16 cellular contexts compared by ENCODE assay signal in the genomic region with DNA sequence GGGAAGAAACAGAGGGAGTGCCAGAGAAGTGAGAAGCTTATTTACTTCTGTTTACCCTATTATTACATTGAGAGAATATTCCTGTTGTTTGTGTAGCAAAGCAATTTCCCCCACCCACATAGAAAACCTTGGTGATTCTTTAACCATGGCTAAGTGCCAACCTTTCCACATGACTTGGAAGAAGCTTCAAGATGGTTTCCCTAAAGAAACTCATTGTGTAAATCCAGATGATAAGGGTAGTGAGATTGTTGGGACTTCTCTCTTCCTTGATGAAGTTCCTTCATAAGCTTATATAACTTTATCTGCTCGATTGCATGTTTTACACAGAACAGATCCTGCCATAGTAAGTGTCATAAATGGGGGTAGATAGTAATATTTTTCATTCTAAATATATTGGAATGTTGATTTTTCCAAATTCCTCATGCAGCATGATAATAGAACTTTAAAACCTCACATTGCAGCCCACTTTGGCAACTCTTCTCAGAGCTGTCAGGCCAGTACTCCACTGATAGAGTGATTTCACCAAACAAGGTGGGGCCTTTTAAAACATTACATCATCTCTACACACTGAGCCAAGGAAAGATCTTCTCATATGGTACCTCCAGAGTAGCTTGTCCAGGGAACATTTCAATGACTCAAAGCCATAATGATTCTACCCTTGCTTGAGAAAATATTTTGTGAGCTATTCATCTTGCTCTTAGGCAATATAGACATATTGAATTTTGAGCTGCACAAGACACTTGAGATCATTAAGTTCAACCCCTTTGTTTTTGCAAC. TPM values are rescaled to one million over a fixed set of nuclear protein-coding genes. Genes with fewer than 3 reads are reported as not detected.
DNase-seq lines count a peak whose midpoint lies in the region; ATAC-seq and TF ChIP-seq lines count a peak whose summit lies in the region.
"Had no signal": no experiment of that assay in that cellular context is flagged by ENCODE, and none has a peak within 500 bp of the region (broad histone marks: within the 10 kb centered on the region; RNA-seq: fewer than 3 reads in every experiment).

No MANE protein-coding gene starts in this region.

- DNase-seq in DMS 273 (lab: John Stamatoyannopoulos, UW; ENCODE audit: unreplicated experiment) (peak; percentile 6), DMS 273 treated with DMSO at 0.1 percent for 48 hours (lab: John Stamatoyannopoulos, UW) (no peak), fibroblast of the aortic adventitia (ENCODE audit: low read depth) (peak; percentile 84), GM10248 (ENCODE audit: extremely low spot score) (no peak), NK-92 (lab: John Stamatoyannopoulos, UW; ENCODE audit: unreplicated experiment) (no peak)
- DNase-seq: 8988T; activated B cell treated with CpG ODN at 0.5 μM for 24 hours; activated CD8-positive, alpha-beta memory T cell treated with anti-CD3 and anti-CD28 coated beads, Interleukin-2, amount 50 U/mL, for 4 hours; NCI-H1930; NK-92 treated with Interleukin-12 subunit alpha and Interleukin-12 subunit beta, amount 100 ng/mL, for 24 hours; spleen; transverse colon had no signal

- no peaks in the 10 kb centered on the region for H3K9me3 ChIP-seq in skeletal muscle satellite cell (replicated peaks; ENCODE audit: low read length)
- H3K9me3 ChIP-seq: spleen, transverse colon had no signal

- no peak for TF ChIP-seq CTCF in fibroblast of the aortic adventitia (IDR thresholded peaks at IDR 0.05; ENCODE audit: insufficient read depth, low read length)
- TF ChIP-seq CTCF in GM10248 (IDR thresholded peaks at IDR 0.05; ENCODE audit: control extremely low read depth, extremely low read depth, low read depth, missing control alignments): no peak

- POLR2A ChIA-PET in GM10248 (lab: Yijun Ruan, JAX): no interaction called here

- H3K9ac ChIP-seq in skeletal muscle satellite cell (ENCODE audit: low read depth, low read length): peak overlapping the region; percentile 24

- peak overlapping the region; percentile 45 for H3K4me2 ChIP-seq in skeletal muscle satellite cell (ENCODE audit: low read length)

- no peaks in the 10 kb centered on the region for H3K27me3 ChIP-seq in skeletal muscle satellite cell (ENCODE audit: control insufficient read depth, insufficient read depth, low read length)
- H3K27me3 ChIP-seq: spleen, transverse colon had no signal

- H3K4me1 ChIP-seq in skeletal muscle satellite cell (ENCODE audit: control insufficient read depth, insufficient read depth, low read length): peaks cover 12% of the 10 kb centered on the region
- H3K4me1 ChIP-seq: spleen, transverse colon had no signal

- ATAC-seq in SK-N-SH treated with all-trans-retinoic acid at 6 μM for 48 hours (no peak), GM19463 (IDR thresholded peaks at IDR 0.05; ENCODE audit: unreplicated experiment) (no peak)
- ATAC-seq: activated naive CD4-positive, alpha-beta T cell treated with anti-CD3 and anti-CD28 coated beads, Interleukin-2, amount 50 U/mL, for 72 hours had no signal

- CTCF ChIA-PET in GM10248 (lab: Yijun Ruan, JAX): interaction anchor here (1.4 to 2.4 kb wide), 6 partner anchors 11 to 217 kb away, joined by 3 to 5 read pairs (median 4); no protein-coding TSS in a partner anchor

- no peaks in the 10 kb centered on the region for H3K36me3 ChIP-seq in skeletal muscle satellite cell (ENCODE audit: insufficient read depth, low read length)
- H3K36me3 ChIP-seq: spleen, transverse colon had no signal

- H3K4me3 ChIP-seq in fibroblast of the aortic adventitia (ENCODE audit: low read depth, low read length) (no peak overlapping the region), skeletal muscle satellite cell (ENCODE audit: low read length) (no peak overlapping the region)
- H3K4me3 ChIP-seq: spleen, transverse colon had no signal

TF ChIP-seq in SK-N-SH treated with all-trans-retinoic acid at 6 μM for 48 hours, 23 proteins besides CTCF, POLR2A, EP300 and RAD21:
- TF ChIP-seq ISL1 (CRISPR knock-in tag; IDR thresholded peaks at IDR 0.05) (peak; percentile 78), ZFP3 (CRISPR knock-in tag; IDR thresholded peaks at IDR 0.05) (no peak), CSDC2 (CRISPR knock-in tag; IDR thresholded peaks at IDR 0.05) (no peak), ZNF70 (CRISPR knock-in tag; IDR thresholded peaks at IDR 0.05) (no peak), ZNF8 (CRISPR knock-in tag; IDR thresholded peaks at IDR 0.05) (no peak), TOX (CRISPR knock-in tag; IDR thresholded peaks at IDR 0.05; ENCODE audit: borderline replicate concordance) (no peak)
- TF ChIP-seq, protein P1, sequence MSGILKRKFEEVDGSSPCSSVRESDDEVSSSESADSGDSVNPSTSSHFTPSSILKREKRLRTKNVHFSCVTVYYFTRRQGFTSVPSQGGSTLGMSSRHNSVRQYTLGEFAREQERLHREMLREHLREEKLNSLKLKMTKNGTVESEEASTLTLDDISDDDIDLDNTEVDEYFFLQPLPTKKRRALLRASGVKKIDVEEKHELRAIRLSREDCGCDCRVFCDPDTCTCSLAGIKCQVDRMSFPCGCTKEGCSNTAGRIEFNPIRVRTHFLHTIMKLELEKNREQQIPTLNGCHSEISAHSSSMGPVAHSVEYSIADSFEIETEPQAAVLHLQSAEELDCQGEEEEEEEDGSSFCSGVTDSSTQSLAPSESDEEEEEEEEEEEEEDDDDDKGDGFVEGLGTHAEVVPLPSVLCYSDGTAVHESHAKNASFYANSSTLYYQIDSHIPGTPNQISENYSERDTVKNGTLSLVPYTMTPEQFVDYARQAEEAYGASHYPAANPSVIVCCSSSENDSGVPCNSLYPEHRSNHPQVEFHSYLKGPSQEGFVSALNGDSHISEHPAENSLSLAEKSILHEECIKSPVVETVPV (CRISPR knock-in tag; IDR thresholded peaks at IDR 0.05): no peak
- TF ChIP-seq, protein P2, sequence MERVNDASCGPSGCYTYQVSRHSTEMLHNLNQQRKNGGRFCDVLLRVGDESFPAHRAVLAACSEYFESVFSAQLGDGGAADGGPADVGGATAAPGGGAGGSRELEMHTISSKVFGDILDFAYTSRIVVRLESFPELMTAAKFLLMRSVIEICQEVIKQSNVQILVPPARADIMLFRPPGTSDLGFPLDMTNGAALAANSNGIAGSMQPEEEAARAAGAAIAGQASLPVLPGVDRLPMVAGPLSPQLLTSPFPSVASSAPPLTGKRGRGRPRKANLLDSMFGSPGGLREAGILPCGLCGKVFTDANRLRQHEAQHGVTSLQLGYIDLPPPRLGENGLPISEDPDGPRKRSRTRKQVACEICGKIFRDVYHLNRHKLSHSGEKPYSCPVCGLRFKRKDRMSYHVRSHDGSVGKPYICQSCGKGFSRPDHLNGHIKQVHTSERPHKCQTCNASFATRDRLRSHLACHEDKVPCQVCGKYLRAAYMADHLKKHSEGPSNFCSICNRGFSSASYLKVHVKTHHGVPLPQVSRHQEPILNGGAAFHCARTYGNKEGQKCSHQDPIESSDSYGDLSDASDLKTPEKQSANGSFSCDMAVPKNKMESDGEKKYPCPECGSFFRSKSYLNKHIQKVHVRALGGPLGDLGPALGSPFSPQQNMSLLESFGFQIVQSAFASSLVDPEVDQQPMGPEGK (CRISPR knock-in tag; IDR thresholded peaks at IDR 0.05; ENCODE audit: borderline replicate concordance): no peak
- TF ChIP-seq, protein P3, sequence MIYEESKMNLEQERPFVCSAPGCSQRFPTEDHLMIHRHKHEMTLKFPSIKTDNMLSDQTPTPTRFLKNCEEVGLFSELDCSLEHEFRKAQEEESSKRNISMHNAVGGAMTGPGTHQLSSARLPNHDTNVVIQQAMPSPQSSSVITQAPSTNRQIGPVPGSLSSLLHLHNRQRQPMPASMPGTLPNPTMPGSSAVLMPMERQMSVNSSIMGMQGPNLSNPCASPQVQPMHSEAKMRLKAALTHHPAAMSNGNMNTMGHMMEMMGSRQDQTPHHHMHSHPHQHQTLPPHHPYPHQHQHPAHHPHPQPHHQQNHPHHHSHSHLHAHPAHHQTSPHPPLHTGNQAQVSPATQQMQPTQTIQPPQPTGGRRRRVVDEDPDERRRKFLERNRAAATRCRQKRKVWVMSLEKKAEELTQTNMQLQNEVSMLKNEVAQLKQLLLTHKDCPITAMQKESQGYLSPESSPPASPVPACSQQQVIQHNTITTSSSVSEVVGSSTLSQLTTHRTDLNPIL (CRISPR knock-in tag; IDR thresholded peaks at IDR 0.05; ENCODE audit: low read depth): peak; percentile 54; the same call in 1 of the 2 replicates

RNA-seq across cellular contexts. Expression of a gene that starts 47.8 kb away (rescaled TPM):
- 10.8 and 10.9 TPM in 2 replicates for total RNA-seq in fibroblast of the aortic adventitia (ENCODE audit: low replicate concordance)
- total RNA-seq in skeletal muscle satellite cell (2012; rRNA removed): 15.0 and 19.2 TPM in 2 replicates

Comparison
In these comparisons a context has a peak if more than half of its experiments do, and no peak if none do; other contexts are left out.
1. DNase-seq: peak in DMS 273 (single experiment) and fibroblast of the aortic adventitia (single experiment); none in DMS 273 treated with DMSO at 0.1 percent for 48 hours (single experiment), GM10248 (single experiment) and NK-92 (single experiment).